ENCODE assay signal across 9 cellular contexts in genomic region chr19:13055213-13056051, GRCh38. TPM values are rescaled to one million over a fixed set of nuclear protein-coding genes. Genes with fewer than 3 reads are reported as not detected.
A peak's percentile ranks its signal among the peaks of the same experiment; 100 is the strongest.
DNase-seq lines count a peak whose midpoint lies in the region; ATAC-seq and TF ChIP-seq lines count a peak whose summit lies in the region.
"Had no signal": no experiment of that assay in that cellular context is flagged by ENCODE, and none has a peak within 500 bp of the region (broad histone marks: within the 10 kb centered on the region; RNA-seq: fewer than 3 reads in every experiment).

No MANE protein-coding gene starts in this region.

- no peaks in the 10 kb centered on the region for H3K9me3 Mint-ChIP-seq in chondrocyte (ENCODE audit: low read depth)
- no peaks in the 10 kb centered on the region for H3K9me3 Mint-ChIP-seq in CD8-positive, alpha-beta memory T cell

- DNase-seq in HT-29 (ENCODE audit: low spot score): peak; percentile 48
- no peak for DNase-seq in chondrocyte (ENCODE audit: low spot score)
- no peak for DNase-seq in left lobe of liver (ENCODE audit: low spot score)
- no peak for DNase-seq in stimulated activated CD4-positive, alpha-beta T cell treated with anti-CD3 and anti-CD28 coated beads, Interleukin-2, amount 100 ng/mL, for 24 hours
- DNase-seq in CD8-positive, alpha-beta memory T cell: no peak
- DNase-seq: stimulated activated CD4-positive, alpha-beta T cell treated with anti-CD3 and anti-CD28 coated beads, Interleukin-15, amount 100 ng/mL, for 24 hours had no signal

- H3K36me3 Mint-ChIP-seq in chondrocyte (ENCODE audit: low read depth): no peaks in the 10 kb centered on the region
- no peaks in the 10 kb centered on the region for H3K36me3 Mint-ChIP-seq in CD8-positive, alpha-beta memory T cell

- ATAC-seq in left lobe of liver (peak; percentile 6), GM19397 (IDR thresholded peaks at IDR 0.05; ENCODE audit: unreplicated experiment) (no peak), GM21529 (IDR thresholded peaks at IDR 0.05; ENCODE audit: unreplicated experiment) (no peak)

- peak overlapping the region; percentile 53 for H3K4me3 Mint-ChIP-seq in chondrocyte (ENCODE audit: unreplicated experiment)
- no peak overlapping the region for H3K4me3 Mint-ChIP-seq in CD8-positive, alpha-beta memory T cell

- 84% methylated on average over 29 of the region's 29 CpGs for WGBS in thymus

- CTCF ChIA-PET in CD8-positive, alpha-beta memory T cell (lab: Charles Lee): interaction anchor here (1.0 to 2.8 kb wide), 2 partner anchors 78 to 90 kb away, joined by 3 to 9 read pairs; no protein-coding TSS in a partner anchor

- no peaks in the 10 kb centered on the region for H3K9me3 ChIP-seq in thymus (ENCODE audit: control insufficient read depth)
- no peaks in the 10 kb centered on the region for H3K9me3 ChIP-seq in CD8-positive, alpha-beta memory T cell (ENCODE audit: low read length)

- POLR2A ChIA-PET in CD8-positive, alpha-beta memory T cell (lab: Charles Lee): interaction anchor here (0.6 to 1.5 kb wide), 2 partner anchors 11 to 36 kb away, joined by 5 to 6 read pairs; no protein-coding TSS in a partner anchor

- peaks cover 13% of the 10 kb centered on the region for H3K4me1 ChIP-seq in thymus (ENCODE audit: control insufficient read depth, insufficient read depth, low read length)
- H3K4me1 ChIP-seq in CD8-positive, alpha-beta memory T cell (ENCODE audit: insufficient read depth, low read length): peaks cover 15% of the 10 kb centered on the region

- H3K4me3 ChIP-seq in thymus (ENCODE audit: low read length): no peak overlapping the region
- no peak overlapping the region for H3K4me3 ChIP-seq in CD8-positive, alpha-beta memory T cell (ENCODE audit: low read length)

- H3K27me3 ChIP-seq in thymus (ENCODE audit: control insufficient read depth, insufficient read depth): peaks cover 2% of the 10 kb centered on the region
- no peaks in the 10 kb centered on the region for H3K27me3 ChIP-seq in CD8-positive, alpha-beta memory T cell (ENCODE audit: insufficient read depth, low read length, poor library complexity, severe bottlenecking)

- H3K4me1 Mint-ChIP-seq in chondrocyte (ENCODE audit: low read depth): peaks cover 94% of the 10 kb centered on the region
- H3K4me1 Mint-ChIP-seq in CD8-positive, alpha-beta memory T cell: peaks cover 4 to 6% (median 5%) of the 10 kb centered on the region in 3 donors

- peak overlapping the region; percentile 98 for H3K27ac Mint-ChIP-seq in chondrocyte (ENCODE audit: unreplicated experiment)
- no peak overlapping the region for H3K27ac Mint-ChIP-seq in CD8-positive, alpha-beta memory T cell

- H3K36me3 ChIP-seq in thymus (ENCODE audit: control insufficient read depth, insufficient read depth): no peaks in the 10 kb centered on the region
- no peaks in the 10 kb centered on the region for H3K36me3 ChIP-seq in CD8-positive, alpha-beta memory T cell (ENCODE audit: insufficient read depth, low read length)

- H3K27ac ChIP-seq in thymus (ENCODE audit: low read depth): peak overlapping the region; percentile 61
- no peak overlapping the region for H3K27ac ChIP-seq in CD8-positive, alpha-beta memory T cell (ENCODE audit: low read depth, low read length)

- no peaks in the 10 kb centered on the region for H3K27me3 Mint-ChIP-seq in chondrocyte (ENCODE audit: low read depth)
- H3K27me3 Mint-ChIP-seq in CD8-positive, alpha-beta memory T cell: peaks cover 10 to 22% of the 10 kb centered on the region in 2 donors

- peak; percentile 37 for TF ChIP-seq CTCF in chondrocyte (IDR thresholded peaks at IDR 0.05)

RNA-seq across cellular contexts. Expression of gene LYL1, which starts 47.2 kb away (rescaled TPM):
- total RNA-seq in HT-29 (2014; rRNA removed; shearing (Covaris generic)): 1.8 and 2.5 TPM in 2 replicates
- total RNA-seq in chondrocyte: 0.38 to 0.47 TPM in 2 of 3 replicates, not detected in the other
- total RNA-seq in left lobe of liver: 1.5 TPM
- 14.0 TPM for polyA plus RNA-seq in thymus
- total RNA-seq in CD8-positive, alpha-beta memory T cell: 1 to 10 TPM; 2.3 to 2.5 TPM
- 4.1 TPM for polyA plus RNA-seq in CD8-positive, alpha-beta memory T cell
